Comparison of ENCODE assay signal across 2 cellular contexts in the genomic region with DNA sequence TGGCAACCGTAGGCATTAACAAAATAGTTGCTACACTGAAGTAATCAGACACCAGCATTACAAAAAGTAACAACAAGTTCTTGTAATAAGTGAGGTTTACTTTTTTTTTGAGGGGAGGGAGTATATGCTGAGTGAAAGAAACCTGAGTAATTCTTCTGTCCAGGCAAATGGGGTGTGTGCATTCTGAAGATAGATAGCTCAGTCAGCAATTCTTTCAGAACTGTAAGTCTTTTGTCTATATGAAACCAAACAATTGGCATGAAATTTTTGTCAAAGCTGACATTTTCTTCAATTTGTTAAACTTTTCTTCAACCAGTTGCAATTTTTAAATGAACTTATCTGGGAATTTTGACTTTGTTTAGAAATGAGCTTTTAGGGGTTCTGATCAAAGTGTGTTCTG.
TF ChIP-seq lines count a peak whose summit lies in the region.

No MANE protein-coding gene starts in this region.

TF ChIP-seq in A549, 52 proteins besides CTCF, POLR2A, EP300 and RAD21 (continued from another document):
- TF ChIP-seq ELK1 (IDR thresholded peaks at IDR 0.05; ENCODE audit: low read depth, low read length) = no peak

TF ChIP-seq in K562, 482 proteins besides CTCF, POLR2A, EP300 and RAD21 (continued from another document):
- no peak for TF ChIP-seq CEBPG (CRISPR knock-in tag; IDR thresholded peaks at IDR 0.05)
- TF ChIP-seq CEBPG (tag; conservative IDR thresholded peaks at IDR 0.05 in 1 of 2, IDR thresholded peaks at IDR 0.05 in 1 of 2) = no peak
- no peak for TF ChIP-seq ZKSCAN8 (CRISPR knock-in tag; IDR thresholded peaks at IDR 0.05)
- TF ChIP-seq MAFF (IDR thresholded peaks at IDR 0.05; ENCODE audit: low read length) = peak; percentile 37; the same call in 1 of the 2 replicates
- TF ChIP-seq GTF2E2 (tag; IDR thresholded peaks at IDR 0.05) = no peak
TF ChIP-seq in K562: peak in this region for 3.
